In genomic region chr7:12519682-12520009, GRCh38 we compare ENCODE assay signal across 2 cellular contexts.
TF ChIP-seq lines count a peak whose summit lies in the region.

No MANE protein-coding gene starts in this region.

TF ChIP-seq in A549, 52 proteins besides CTCF, POLR2A, EP300 and RAD21 (continued from another document):
- no peak for TF ChIP-seq FOSL2 (IDR thresholded peaks at IDR 0.05)
- TF ChIP-seq FOSL2 (CRISPR knock-in tag; IDR thresholded peaks at IDR 0.05): no peak
- TF ChIP-seq HES2 (IDR thresholded peaks at IDR 0.05): no peak
- no peak for TF ChIP-seq HDAC2 (IDR thresholded peaks at IDR 0.05)
- TF ChIP-seq BCL3 (IDR thresholded peaks at IDR 0.05): no peak
TF ChIP-seq in A549: peak in this region for 0.

TF ChIP-seq in HCT116, 20 proteins besides CTCF, POLR2A, EP300 and RAD21 (continued from another document):
- TF ChIP-seq YY1 (IDR thresholded peaks at IDR 0.05; ENCODE audit: extremely low read depth, insufficient replicate concordance, low read depth, low read length) (no peak), SP1 (IDR thresholded peaks at IDR 0.05; ENCODE audit: low read depth) (no peak), ELF1 (IDR thresholded peaks at IDR 0.05; ENCODE audit: borderline replicate concordance, low read depth) (no peak), FOSL1 (IDR thresholded peaks at IDR 0.05; ENCODE audit: low read depth) (no peak), ZNF274 (IDR thresholded peaks at IDR 0.05; ENCODE audit: low read depth, low read length) (no peak), JUND (IDR thresholded peaks at IDR 0.05) (no peak), ZBTB33 (IDR thresholded peaks at IDR 0.05; ENCODE audit: extremely low read depth, insufficient replicate concordance, low read length) (no peak), POLR2AphosphoS5 (IDR thresholded peaks at IDR 0.05; ENCODE audit: low read depth, low read length) (no peak), EZH2phosphoT487 (IDR thresholded peaks at IDR 0.05; ENCODE audit: borderline replicate concordance) (no peak)
